ENCODE assay signal across 14 cellular contexts in the genomic region with DNA sequence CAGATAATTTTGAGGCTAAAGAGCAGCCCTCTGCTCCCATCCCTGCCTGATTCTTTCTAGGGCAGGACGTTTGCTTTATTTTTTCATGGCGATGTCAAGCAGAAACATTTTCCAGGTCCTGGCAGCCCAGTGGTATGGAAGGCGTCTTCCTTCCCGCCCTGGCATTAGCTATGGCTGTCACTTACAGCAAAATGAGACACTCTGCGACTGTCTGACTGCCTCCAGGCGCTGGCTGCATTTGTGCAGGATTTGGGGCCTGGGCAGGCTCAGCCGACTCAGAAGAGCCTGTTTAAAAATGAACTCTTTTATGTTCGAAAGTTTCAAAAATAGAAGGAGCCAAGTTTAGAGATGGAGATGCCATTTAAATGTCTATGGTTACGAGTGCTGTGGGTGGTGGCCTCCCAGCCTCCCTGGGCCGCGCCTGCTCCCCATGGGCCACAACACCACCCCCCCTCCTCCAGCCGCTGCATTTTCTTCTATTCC. TPM values are rescaled to one million over a fixed set of nuclear protein-coding genes. Genes with fewer than 3 reads are reported as not detected.
DNase-seq lines count a peak whose midpoint lies in the region; ATAC-seq and TF ChIP-seq lines count a peak whose summit lies in the region.
"Had no signal": no experiment of that assay in that cellular context is flagged by ENCODE, and none has a peak within 500 bp of the region (broad histone marks: within the 10 kb centered on the region; RNA-seq: fewer than 3 reads in every experiment).

No MANE protein-coding gene starts in this region.

- no peaks in the 10 kb centered on the region for H3K79me2 ChIP-seq in fibroblast of lung (ENCODE audit: control insufficient read depth, insufficient read depth, low read length)

- H3K9me3 ChIP-seq in SJSA1 (replicated peaks) = no peaks in the 10 kb centered on the region
- no peaks in the 10 kb centered on the region for H3K9me3 ChIP-seq in fibroblast of lung (ENCODE audit: control insufficient read depth, insufficient read depth, low read depth, low read length)
- no peaks in the 10 kb centered on the region for H3K9me3 ChIP-seq in neuron (ENCODE audit: low read length)
- no peaks in the 10 kb centered on the region for H3K9me3 ChIP-seq in upper lobe of right lung

- no peak overlapping the region for H3K9ac ChIP-seq in fibroblast of lung (ENCODE audit: insufficient read depth, low read length)

- H3K27me3 ChIP-seq in SJSA1 (replicated peaks) = no peaks in the 10 kb centered on the region
- H3K27me3 ChIP-seq in fibroblast of lung (ENCODE audit: control insufficient read depth, insufficient read depth, low read length) = no peaks in the 10 kb centered on the region
- H3K27me3 ChIP-seq in neuron (ENCODE audit: insufficient read depth, low read length) = no peaks in the 10 kb centered on the region
- no peaks in the 10 kb centered on the region for H3K27me3 ChIP-seq in upper lobe of right lung

- DNase-seq in SJSA1 (ENCODE audit: low read depth in 1 of 2, low spot score in 2 of 2) (peak; percentile 65 to 66), fibroblast of lung (ENCODE audit: low read depth in 2 of 2) (no peak), upper lobe of right lung (no peak), omental fat pad (ENCODE audit: low spot score) (no peak), cortex of kidney (lab: John Stamatoyannopoulos, UW) (no peak)
- DNase-seq: COR-L47; effector CD4-positive, alpha-beta T cell; hippocampal formation; NCI-H1105; NCI-H82; stimulated activated CD4-positive, alpha-beta T cell treated with anti-CD3 and anti-CD28 coated beads, Interleukin-15, amount 100 ng/mL, for 24 hours; stimulated activated CD8-positive, alpha-beta memory T cell treated with anti-CD3 and anti-CD28 coated beads, Interleukin-4, amount 100 ng/mL, for 48 hours had no signal

- peaks cover 44% of the 10 kb centered on the region for H3K4me1 ChIP-seq in SJSA1 (replicated peaks)
- peaks cover 18% of the 10 kb centered on the region for H3K4me1 ChIP-seq in fibroblast of lung (ENCODE audit: control insufficient read depth, extremely low read depth, insufficient read depth, low read length)
- peaks cover 33% of the 10 kb centered on the region for H3K4me1 ChIP-seq in neuron (ENCODE audit: insufficient read depth, low read length)
- peaks cover 4% of the 10 kb centered on the region for H3K4me1 ChIP-seq in upper lobe of right lung

- H3K4me2 ChIP-seq in fibroblast of lung (ENCODE audit: extremely low read depth, insufficient read depth, low read length) = no peak overlapping the region

- H3K4me3 ChIP-seq in SJSA1 (no peak overlapping the region), fibroblast of lung (replicated peaks in 1 of 4; ENCODE audit: control extremely low read depth in 1 of 4, insufficient read depth in 1 of 4, low read depth in 3 of 4, low read length in 4 of 4) (no peak overlapping the region), neuron (ENCODE audit: low read length) (no peak overlapping the region), upper lobe of right lung (no peak overlapping the region)

- H3K36me3 ChIP-seq in SJSA1 (no peaks in the 10 kb centered on the region), fibroblast of lung (ENCODE audit: control insufficient read depth, insufficient read depth, low read length) (no peaks in the 10 kb centered on the region), neuron (ENCODE audit: insufficient read depth, low read length) (no peaks in the 10 kb centered on the region), upper lobe of right lung (no peaks in the 10 kb centered on the region)

- intact Hi-C loops in upper lobe of right lung (cut with DNase I) = no loop called here

- H2AFZ ChIP-seq in fibroblast of lung (ENCODE audit: low read length) = peak overlapping the region; percentile 79
- peak overlapping the region; percentile 83 for H2AFZ ChIP-seq in neuron (ENCODE audit: low read depth, low read length)

- TF ChIP-seq CTCF in fibroblast of lung (conservative IDR thresholded peaks at IDR 0.05 in 1 of 2, IDR thresholded peaks at IDR 0.05 in 1 of 2; ENCODE audit: low read depth in 1 of 2, low read length in 2 of 2) (no peak), upper lobe of right lung (IDR thresholded peaks at IDR 0.05) (no peak), omental fat pad (IDR thresholded peaks at IDR 0.05) (no peak)

- ATAC-seq in upper lobe of right lung (no peak), omental fat pad (ENCODE audit: low FRiP score) (no peak), HG03139 (IDR thresholded peaks at IDR 0.05; ENCODE audit: unreplicated experiment) (no peak)

- no peaks in the 10 kb centered on the region for H4K20me1 ChIP-seq in fibroblast of lung (ENCODE audit: control insufficient read depth, extremely low read depth, insufficient read depth, low read length)

- H3K27ac ChIP-seq in SJSA1 = peak overlapping the region; percentile 53
- H3K27ac ChIP-seq in fibroblast of lung (ENCODE audit: insufficient read depth, low read length) = peak overlapping the region; percentile 23
- peak overlapping the region; percentile 14 for H3K27ac ChIP-seq in upper lobe of right lung

RNA-seq across cellular contexts. Expression of gene TNS3, which starts 54.8 kb away (rescaled TPM):
- total RNA-seq in SJSA1 (2014; rRNA removed; shearing (Covaris generic)) = 56.9 and 92.5 TPM in 2 replicates
- total RNA-seq in fibroblast of lung (52.6 and 88.8 TPM in 2 replicates), upper lobe of right lung (168 TPM), omental fat pad (100 to 1,000 TPM in 2 of 4 donors, 10 to 100 TPM in 2; 70.9 to 112 (median 98.6) TPM)
- 52.9 and 74.4 TPM in 2 replicates for polyA plus RNA-seq in fibroblast of lung
- 54.7 and 86.1 TPM in 2 replicates for polyA plus RNA-seq in fibroblast of lung (2012)
- polyA minus RNA-seq in fibroblast of lung (ENCODE audit: low replicate concordance) = 200 and 269 TPM in 2 replicates

Comparison
In these comparisons a context has a peak if more than half of its experiments do, and no peak if none do; other contexts are left out.
1. DNase-seq: peak in SJSA1 (2 of 2); none in fibroblast of lung (0 of 2), upper lobe of right lung (single experiment), omental fat pad (single experiment) and cortex of kidney (single experiment).
2. Peak in every context shown above with its lines, with median percentiles within 50 percentile points of each other: H3K27ac ChIP-seq.